1 cellular context compared by ENCODE assay signal in genomic region chr9:6781476-6781875, GRCh38.
A peak's percentile ranks its signal among the peaks of the same experiment; 100 is the strongest.
TF ChIP-seq lines count a peak whose summit lies in the region.

No MANE protein-coding gene starts in this region.

TF ChIP-seq in HepG2, 621 proteins besides CTCF, POLR2A, EP300 and RAD21 (continued from another document and continues in another):
- 0 out of 2 replicates have a peak, but pooled peaks have one; percentile 62 for TF ChIP-seq ZNF280D (CRISPR knock-in tag; IDR thresholded peaks at IDR 0.05)
- TF ChIP-seq ZNF674 (CRISPR knock-in tag; IDR thresholded peaks at IDR 0.05; ENCODE audit: low read depth) = no peak
- no peak for TF ChIP-seq SALL2 (CRISPR knock-in tag; IDR thresholded peaks at IDR 0.05)
- TF ChIP-seq HES4 (CRISPR knock-in tag; IDR thresholded peaks at IDR 0.05; ENCODE audit: borderline replicate concordance) = no peak
- no peak for TF ChIP-seq IRX3 (CRISPR knock-in tag; IDR thresholded peaks at IDR 0.05; ENCODE audit: borderline replicate concordance, low read depth)
- TF ChIP-seq SNAI1 (CRISPR knock-in tag; IDR thresholded peaks at IDR 0.05; ENCODE audit: borderline replicate concordance) = no peak
- no peak for TF ChIP-seq KDM6A (CRISPR knock-in tag; IDR thresholded peaks at IDR 0.05; ENCODE audit: low read depth)
- peak; percentile 65; the same call in 1 of the 2 replicates for TF ChIP-seq FOXP4 (CRISPR knock-in tag; IDR thresholded peaks at IDR 0.05)
- 0 out of 2 replicates have a peak, but pooled peaks have one; percentile 11 for TF ChIP-seq THAP11 (CRISPR knock-in tag; IDR thresholded peaks at IDR 0.05)
- TF ChIP-seq ZNF430 (CRISPR knock-in tag; IDR thresholded peaks at IDR 0.05) = no peak
- TF ChIP-seq ATF4 (CRISPR knock-in tag; IDR thresholded peaks at IDR 0.05) = peak in 1 of 2 experiments; percentile 59; a peak in 1 of 4 replicates
- TF ChIP-seq SMAD3 (CRISPR knock-in tag; IDR thresholded peaks at IDR 0.05) = peak; percentile 24; the same call in 1 of the 2 replicates
- TF ChIP-seq KLF16 (CRISPR knock-in tag; IDR thresholded peaks at IDR 0.05) = 0 out of 4 replicates have a peak, but pooled peaks of 1 of the 2 experiments have one; percentile 29
- TF ChIP-seq ZNF510 (CRISPR knock-in tag; IDR thresholded peaks at IDR 0.05; ENCODE audit: low read depth) = no peak
- no peak for TF ChIP-seq ZNF841 (CRISPR knock-in tag; IDR thresholded peaks at IDR 0.05; ENCODE audit: borderline replicate concordance)
- TF ChIP-seq, protein P1, sequence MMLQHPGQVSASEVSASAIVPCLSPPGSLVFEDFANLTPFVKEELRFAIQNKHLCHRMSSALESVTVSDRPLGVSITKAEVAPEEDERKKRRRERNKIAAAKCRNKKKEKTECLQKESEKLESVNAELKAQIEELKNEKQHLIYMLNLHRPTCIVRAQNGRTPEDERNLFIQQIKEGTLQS (CRISPR knock-in tag; IDR thresholded peaks at IDR 0.05) = no peak
- TF ChIP-seq ZKSCAN1 (IDR thresholded peaks at IDR 0.05; ENCODE audit: low read length) = no peak
- peak; percentile 44 for TF ChIP-seq BCL6 (CRISPR knock-in tag; IDR thresholded peaks at IDR 0.05)
- TF ChIP-seq ZNF547 (CRISPR knock-in tag; IDR thresholded peaks at IDR 0.05) = no peak
- TF ChIP-seq HDAC1 (CRISPR knock-in tag; IDR thresholded peaks at IDR 0.05) = peak; percentile 44; the same call in 1 of the 2 replicates
- peak; percentile 91 for TF ChIP-seq KAT8 (CRISPR knock-in tag; IDR thresholded peaks at IDR 0.05)
- TF ChIP-seq DPF2 (CRISPR knock-in tag; IDR thresholded peaks at IDR 0.05; ENCODE audit: borderline replicate concordance, low read depth) = peak; percentile 66
- no peak for TF ChIP-seq THYN1 (CRISPR knock-in tag; IDR thresholded peaks at IDR 0.05; ENCODE audit: borderline replicate concordance, low read depth)
- TF ChIP-seq SIN3B (IDR thresholded peaks at IDR 0.05; ENCODE audit: low read length) = 0 out of 2 replicates have a peak, but pooled peaks have one; percentile 43
- TF ChIP-seq KLF9 (CRISPR knock-in tag; IDR thresholded peaks at IDR 0.05; ENCODE audit: low read depth) = no peak
- TF ChIP-seq TARDBP (CRISPR knock-in tag; IDR thresholded peaks at IDR 0.05) = peak; percentile 50; the same call in 1 of the 2 replicates
- TF ChIP-seq, protein P2, sequence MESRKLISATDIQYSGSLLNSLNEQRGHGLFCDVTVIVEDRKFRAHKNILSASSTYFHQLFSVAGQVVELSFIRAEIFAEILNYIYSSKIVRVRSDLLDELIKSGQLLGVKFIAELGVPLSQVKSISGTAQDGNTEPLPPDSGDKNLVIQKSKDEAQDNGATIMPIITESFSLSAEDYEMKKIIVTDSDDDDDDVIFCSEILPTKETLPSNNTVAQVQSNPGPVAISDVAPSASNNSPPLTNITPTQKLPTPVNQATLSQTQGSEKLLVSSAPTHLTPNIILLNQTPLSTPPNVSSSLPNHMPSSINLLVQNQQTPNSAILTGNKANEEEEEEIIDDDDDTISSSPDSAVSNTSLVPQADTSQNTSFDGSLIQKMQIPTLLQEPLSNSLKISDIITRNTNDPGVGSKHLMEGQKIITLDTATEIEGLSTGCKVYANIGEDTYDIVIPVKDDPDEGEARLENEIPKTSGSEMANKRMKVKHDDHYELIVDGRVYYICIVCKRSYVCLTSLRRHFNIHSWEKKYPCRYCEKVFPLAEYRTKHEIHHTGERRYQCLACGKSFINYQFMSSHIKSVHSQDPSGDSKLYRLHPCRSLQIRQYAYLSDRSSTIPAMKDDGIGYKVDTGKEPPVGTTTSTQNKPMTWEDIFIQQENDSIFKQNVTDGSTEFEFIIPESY (CRISPR knock-in tag; IDR thresholded peaks at IDR 0.05) = peak; percentile 87
- TF ChIP-seq ZNF589 (CRISPR knock-in tag; conservative IDR thresholded peaks at IDR 0.05) = no peak
- TF ChIP-seq SP5 (CRISPR knock-in tag; IDR thresholded peaks at IDR 0.05; ENCODE audit: borderline replicate concordance, low read depth) = 0 out of 2 replicates have a peak, but pooled peaks have one; percentile 20
- TF ChIP-seq SALL1 (CRISPR knock-in tag; IDR thresholded peaks at IDR 0.05) = peak; percentile 78; the same call in 1 of the 2 replicates
- TF ChIP-seq FOXA3 (CRISPR knock-in tag; IDR thresholded peaks at IDR 0.05) = peak; percentile 78
- no peak for TF ChIP-seq ZNF382 (CRISPR knock-in tag; IDR thresholded peaks at IDR 0.05; ENCODE audit: borderline replicate concordance)
- peak; percentile 49; the same call in 1 of the 2 replicates for TF ChIP-seq ZNF317 (CRISPR knock-in tag; IDR thresholded peaks at IDR 0.05)
- TF ChIP-seq PPARG (CRISPR knock-in tag; conservative IDR thresholded peaks at IDR 0.05) = 0 out of 2 replicates have a peak, but pooled peaks have one; percentile 46
- no peak for TF ChIP-seq ZNF619 (CRISPR knock-in tag; IDR thresholded peaks at IDR 0.05)
- TF ChIP-seq MXI1 (IDR thresholded peaks at IDR 0.05; ENCODE audit: borderline replicate concordance, low read depth, low read length) = no peak
- peak; percentile 84 for TF ChIP-seq ZNF3 (CRISPR knock-in tag; IDR thresholded peaks at IDR 0.05)
- TF ChIP-seq DRAP1 (CRISPR knock-in tag; IDR thresholded peaks at IDR 0.05) = peak; percentile 59; the same call in 1 of the 2 replicates
- TF ChIP-seq ZBTB4 (CRISPR knock-in tag; IDR thresholded peaks at IDR 0.05; ENCODE audit: borderline replicate concordance) = 0 out of 2 replicates have a peak, but pooled peaks have one; percentile 21
- TF ChIP-seq ATAD3A (CRISPR knock-in tag; IDR thresholded peaks at IDR 0.05) = no peak
- TF ChIP-seq FOSL2 (CRISPR knock-in tag; IDR thresholded peaks at IDR 0.05) = peak; percentile 47; the same call in 1 of the 2 replicates
- TF ChIP-seq JDP2 (CRISPR knock-in tag; IDR thresholded peaks at IDR 0.05; ENCODE audit: borderline replicate concordance) = no peak
- peak; percentile 79 for TF ChIP-seq SOX13 (IDR thresholded peaks at IDR 0.05)
- peak in 1 of 2 experiments; percentile 94; a peak in 2 of 4 replicates for TF ChIP-seq SOX13 (CRISPR knock-in tag; conservative IDR thresholded peaks at IDR 0.05 in 1 of 2, IDR thresholded peaks at IDR 0.05 in 1 of 2)
- no peak for TF ChIP-seq ISX (CRISPR knock-in tag; conservative IDR thresholded peaks at IDR 0.05)
- TF ChIP-seq ZBTB34 (CRISPR knock-in tag; IDR thresholded peaks at IDR 0.05) = peak; percentile 67; the same call in 1 of the 2 replicates
- TF ChIP-seq MIER3 (CRISPR knock-in tag; IDR thresholded peaks at IDR 0.05; ENCODE audit: borderline replicate concordance) = 0 out of 2 replicates have a peak, but pooled peaks have one; percentile 60
- TF ChIP-seq HHEX (CRISPR knock-in tag; IDR thresholded peaks at IDR 0.05) = peak; percentile 81
- peak; percentile 66 for TF ChIP-seq HNF4A (CRISPR knock-in tag; IDR thresholded peaks at IDR 0.05)
- TF ChIP-seq MIER2 (CRISPR knock-in tag; IDR thresholded peaks at IDR 0.05) = no peak
- TF ChIP-seq, protein P3, sequence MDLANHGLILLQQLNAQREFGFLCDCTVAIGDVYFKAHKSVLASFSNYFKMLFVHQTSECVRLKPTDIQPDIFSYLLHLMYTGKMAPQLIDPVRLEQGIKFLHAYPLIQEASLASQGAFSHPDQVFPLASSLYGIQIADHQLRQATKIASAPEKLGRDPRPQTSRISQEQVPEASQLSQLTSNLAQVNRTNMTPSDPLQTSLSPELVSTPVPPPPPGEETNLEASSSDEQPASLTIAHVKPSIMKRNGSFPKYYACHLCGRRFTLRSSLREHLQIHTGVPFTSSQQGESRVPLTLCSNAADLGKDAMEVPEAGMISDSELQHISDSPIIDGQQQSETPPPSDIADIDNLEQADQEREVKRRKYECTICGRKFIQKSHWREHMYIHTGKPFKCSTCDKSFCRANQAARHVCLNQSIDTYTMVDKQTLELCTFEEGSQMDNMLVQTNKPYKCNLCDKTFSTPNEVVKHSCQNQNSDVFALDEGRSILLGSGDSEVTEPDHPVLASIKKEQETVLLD (CRISPR knock-in tag; IDR thresholded peaks at IDR 0.05; ENCODE audit: low read depth) = no peak
- TF ChIP-seq, protein P4, sequence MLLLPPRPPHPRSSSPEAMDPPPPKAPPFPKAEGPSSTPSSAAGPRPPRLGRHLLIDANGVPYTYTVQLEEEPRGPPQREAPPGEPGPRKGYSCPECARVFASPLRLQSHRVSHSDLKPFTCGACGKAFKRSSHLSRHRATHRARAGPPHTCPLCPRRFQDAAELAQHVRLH (CRISPR knock-in tag; IDR thresholded peaks at IDR 0.05; ENCODE audit: borderline replicate concordance, low read depth) = no peak
- TF ChIP-seq RORA (CRISPR knock-in tag; IDR thresholded peaks at IDR 0.05) = no peak
- TF ChIP-seq CEBPB (IDR thresholded peaks at IDR 0.05; ENCODE audit: borderline replicate concordance, low read depth, low read length) = peak; percentile 96
- TF ChIP-seq SAP130 (CRISPR knock-in tag; IDR thresholded peaks at IDR 0.05; ENCODE audit: low read depth) = peak; percentile 73
- peak; percentile 34; the same call in 1 of the 2 replicates for TF ChIP-seq RARA (CRISPR knock-in tag; IDR thresholded peaks at IDR 0.05)
- TF ChIP-seq EHMT2 (IDR thresholded peaks at IDR 0.05; ENCODE audit: borderline replicate concordance, low read depth, low read length) = peak; percentile 75; the same call in 1 of the 2 replicates
